In the genomic region with DNA sequence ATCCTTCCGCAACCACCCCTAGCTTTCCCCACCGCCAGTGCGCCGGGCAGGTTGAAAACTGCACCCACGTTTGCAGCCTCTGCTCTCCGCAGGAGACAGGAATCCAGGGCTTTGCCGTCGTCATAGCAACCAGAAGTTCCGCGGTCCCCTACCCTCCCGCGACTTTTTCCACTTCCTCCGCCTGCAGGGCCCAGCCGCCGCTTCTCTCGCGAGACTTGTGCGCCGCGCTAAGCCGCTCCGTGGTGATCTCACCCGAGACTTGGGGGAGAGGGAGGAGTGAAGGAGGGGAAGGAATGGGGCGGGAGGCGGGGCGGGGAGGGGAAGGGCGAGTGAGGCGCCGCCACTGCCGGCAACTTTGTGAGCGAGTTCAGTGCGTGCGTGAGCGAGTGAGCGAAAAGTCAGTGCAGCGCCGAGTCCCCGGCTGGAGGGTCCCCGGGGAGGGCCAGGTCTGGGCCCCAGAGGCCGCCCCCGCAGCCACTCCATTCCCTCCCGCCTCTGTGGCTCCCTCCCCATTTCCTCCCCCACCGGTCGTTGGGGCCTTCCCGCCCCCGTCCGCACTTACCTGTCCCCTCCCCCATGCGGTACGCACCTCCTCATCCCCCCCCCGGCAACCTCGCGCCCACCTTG, we compare ENCODE assay signal across 8 cellular contexts. TPM values are rescaled to one million over a fixed set of nuclear protein-coding genes. Genes with fewer than 3 reads are reported as not detected.
DNase-seq lines count a peak whose midpoint lies in the region; ATAC-seq and TF ChIP-seq lines count a peak whose summit lies in the region.

A gene (plus strand): TSS at position 370 of the 627 bp plus-strand sequence.

- no peaks in the 10 kb centered on the region for H3K27me3 Mint-ChIP-seq in WTC11 (ENCODE audit: low read depth)

- DNase-seq in AG04450 (ENCODE audit: low read depth, low spot score), result peak; percentile 99
- DNase-seq in NCI-H226, result peak; percentile 96
- DNase-seq in WTC11 (ENCODE audit: low spot score), result peak; percentile 98
- DNase-seq in cardiac fibroblast (ENCODE audit: low read depth in 2 of 2), result peak; percentile 99 to 100
- peak; percentile 97 for DNase-seq in iPS-NIHi7 (ENCODE audit: extremely low spot score)
- DNase-seq in smooth muscle cell of the brain vasculature (ENCODE audit: low read depth, low spot score), result peak; percentile 96

- H3K27me3 ChIP-seq in AG04450 (ENCODE audit: control insufficient read depth, insufficient read depth, low read length), result no peaks in the 10 kb centered on the region

- H3K4me1 Mint-ChIP-seq in WTC11, result peaks cover 35% of the 10 kb centered on the region

- H3K36me3 Mint-ChIP-seq in WTC11, result no peaks in the 10 kb centered on the region

- TF ChIP-seq CTCF in AG04450 (IDR thresholded peaks at IDR 0.05; ENCODE audit: low read depth, low read length) (no peak), WTC11 (IDR thresholded peaks at IDR 0.05) (no peak), cardiac fibroblast (IDR thresholded peaks at IDR 0.05; ENCODE audit: low read depth, low read length) (no peak)

- H3K4me3 ChIP-seq in AG04450 (ENCODE audit: low read depth, low read length) (peak within 1 kb of the TSS; percentile 91), cardiac fibroblast (replicated peaks in 1 of 2; ENCODE audit: low read depth in 2 of 2, low read length in 2 of 2) (peak within 1 kb of the TSS; percentile 81 to 89)

- H3K4me3 Mint-ChIP-seq in WTC11, result peak within 1 kb of the TSS; percentile 92

- POLR2A ChIA-PET in AG04450 (lab: Yijun Ruan, JAX), result interaction anchor here (0.7 to 2.6 kb wide), 5 partner anchors 19 to 317 kb away, joined by 3 to 14 read pairs (median 4); no protein-coding TSS in a partner anchor
- POLR2A ChIA-PET in WTC11 (lab: Charles Lee), result no interaction called here

- peak; percentile 79 for ATAC-seq in GM18909 (IDR thresholded peaks at IDR 0.05; ENCODE audit: poor library complexity, unreplicated experiment)
- peak; percentile 77 for ATAC-seq in HG03175 (IDR thresholded peaks at IDR 0.05; ENCODE audit: unreplicated experiment)
- ATAC-seq in WTC11, result peak; percentile 92

- H3K9me3 ChIP-seq in AG04450 (ENCODE audit: control insufficient read depth, insufficient read depth, low read length), result no peaks in the 10 kb centered on the region; the same call in 1 of the 2 replicates

- H3K9me3 Mint-ChIP-seq in WTC11, result no peaks in the 10 kb centered on the region

- peak within 1 kb of the TSS; percentile 97 for H3K27ac Mint-ChIP-seq in WTC11

- peak within 1 kb of the TSS; percentile 85 for H3K27ac ChIP-seq in AG04450 (ENCODE audit: low read depth, low read length)

- CTCF ChIA-PET in AG04450 (lab: Charles Lee), result interaction anchor here (2.0 kb wide), 1 partner anchor 154 kb away, joined by 6 read pairs; no protein-coding TSS in a partner anchor
- CTCF ChIA-PET in WTC11 (lab: Charles Lee), result interaction anchor here (0.8 to 1.0 kb wide), 2 partner anchors 14 to 154 kb away, joined by 3 read pairs; no protein-coding TSS in a partner anchor

TF ChIP-seq in WTC11, 78 proteins besides CTCF, POLR2A, EP300 and RAD21 (continues in another document):
- TF ChIP-seq, protein P1, sequence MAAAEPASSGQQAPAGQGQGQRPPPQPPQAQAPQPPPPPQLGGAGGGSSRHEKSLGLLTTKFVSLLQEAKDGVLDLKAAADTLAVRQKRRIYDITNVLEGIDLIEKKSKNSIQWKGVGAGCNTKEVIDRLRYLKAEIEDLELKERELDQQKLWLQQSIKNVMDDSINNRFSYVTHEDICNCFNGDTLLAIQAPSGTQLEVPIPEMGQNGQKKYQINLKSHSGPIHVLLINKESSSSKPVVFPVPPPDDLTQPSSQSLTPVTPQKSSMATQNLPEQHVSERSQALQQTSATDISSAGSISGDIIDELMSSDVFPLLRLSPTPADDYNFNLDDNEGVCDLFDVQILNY (CRISPR knock-in tag; IDR thresholded peaks at IDR 0.05), result 0 out of 2 replicates have a peak, but pooled peaks have one; percentile 31
- TF ChIP-seq, protein P2, sequence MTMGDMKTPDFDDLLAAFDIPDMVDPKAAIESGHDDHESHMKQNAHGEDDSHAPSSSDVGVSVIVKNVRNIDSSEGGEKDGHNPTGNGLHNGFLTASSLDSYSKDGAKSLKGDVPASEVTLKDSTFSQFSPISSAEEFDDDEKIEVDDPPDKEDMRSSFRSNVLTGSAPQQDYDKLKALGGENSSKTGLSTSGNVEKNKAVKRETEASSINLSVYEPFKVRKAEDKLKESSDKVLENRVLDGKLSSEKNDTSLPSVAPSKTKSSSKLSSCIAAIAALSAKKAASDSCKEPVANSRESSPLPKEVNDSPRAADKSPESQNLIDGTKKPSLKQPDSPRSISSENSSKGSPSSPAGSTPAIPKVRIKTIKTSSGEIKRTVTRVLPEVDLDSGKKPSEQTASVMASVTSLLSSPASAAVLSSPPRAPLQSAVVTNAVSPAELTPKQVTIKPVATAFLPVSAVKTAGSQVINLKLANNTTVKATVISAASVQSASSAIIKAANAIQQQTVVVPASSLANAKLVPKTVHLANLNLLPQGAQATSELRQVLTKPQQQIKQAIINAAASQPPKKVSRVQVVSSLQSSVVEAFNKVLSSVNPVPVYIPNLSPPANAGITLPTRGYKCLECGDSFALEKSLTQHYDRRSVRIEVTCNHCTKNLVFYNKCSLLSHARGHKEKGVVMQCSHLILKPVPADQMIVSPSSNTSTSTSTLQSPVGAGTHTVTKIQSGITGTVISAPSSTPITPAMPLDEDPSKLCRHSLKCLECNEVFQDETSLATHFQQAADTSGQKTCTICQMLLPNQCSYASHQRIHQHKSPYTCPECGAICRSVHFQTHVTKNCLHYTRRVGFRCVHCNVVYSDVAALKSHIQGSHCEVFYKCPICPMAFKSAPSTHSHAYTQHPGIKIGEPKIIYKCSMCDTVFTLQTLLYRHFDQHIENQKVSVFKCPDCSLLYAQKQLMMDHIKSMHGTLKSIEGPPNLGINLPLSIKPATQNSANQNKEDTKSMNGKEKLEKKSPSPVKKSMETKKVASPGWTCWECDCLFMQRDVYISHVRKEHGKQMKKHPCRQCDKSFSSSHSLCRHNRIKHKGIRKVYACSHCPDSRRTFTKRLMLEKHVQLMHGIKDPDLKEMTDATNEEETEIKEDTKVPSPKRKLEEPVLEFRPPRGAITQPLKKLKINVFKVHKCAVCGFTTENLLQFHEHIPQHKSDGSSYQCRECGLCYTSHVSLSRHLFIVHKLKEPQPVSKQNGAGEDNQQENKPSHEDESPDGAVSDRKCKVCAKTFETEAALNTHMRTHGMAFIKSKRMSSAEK (CRISPR knock-in tag; IDR thresholded peaks at IDR 0.05; ENCODE audit: borderline replicate concordance), result no peak
- TF ChIP-seq SP1 (CRISPR knock-in tag; conservative IDR thresholded peaks at IDR 0.05) (peak; percentile 50), ETV6 (CRISPR knock-in tag; IDR thresholded peaks at IDR 0.05) (peak; percentile 16; the same call in 1 of the 2 replicates), CBFB (CRISPR knock-in tag; IDR thresholded peaks at IDR 0.05; ENCODE audit: low read depth) (no peak), SMAD3 (CRISPR knock-in tag; IDR thresholded peaks at IDR 0.05; ENCODE audit: borderline replicate concordance) (no peak)
- TF ChIP-seq, protein P3, sequence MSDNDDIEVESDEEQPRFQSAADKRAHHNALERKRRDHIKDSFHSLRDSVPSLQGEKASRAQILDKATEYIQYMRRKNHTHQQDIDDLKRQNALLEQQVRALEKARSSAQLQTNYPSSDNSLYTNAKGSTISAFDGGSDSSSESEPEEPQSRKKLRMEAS (CRISPR knock-in tag; IDR thresholded peaks at IDR 0.05), result 0 out of 2 replicates have a peak, but pooled peaks have one; percentile 34
- TF ChIP-seq, protein P4, sequence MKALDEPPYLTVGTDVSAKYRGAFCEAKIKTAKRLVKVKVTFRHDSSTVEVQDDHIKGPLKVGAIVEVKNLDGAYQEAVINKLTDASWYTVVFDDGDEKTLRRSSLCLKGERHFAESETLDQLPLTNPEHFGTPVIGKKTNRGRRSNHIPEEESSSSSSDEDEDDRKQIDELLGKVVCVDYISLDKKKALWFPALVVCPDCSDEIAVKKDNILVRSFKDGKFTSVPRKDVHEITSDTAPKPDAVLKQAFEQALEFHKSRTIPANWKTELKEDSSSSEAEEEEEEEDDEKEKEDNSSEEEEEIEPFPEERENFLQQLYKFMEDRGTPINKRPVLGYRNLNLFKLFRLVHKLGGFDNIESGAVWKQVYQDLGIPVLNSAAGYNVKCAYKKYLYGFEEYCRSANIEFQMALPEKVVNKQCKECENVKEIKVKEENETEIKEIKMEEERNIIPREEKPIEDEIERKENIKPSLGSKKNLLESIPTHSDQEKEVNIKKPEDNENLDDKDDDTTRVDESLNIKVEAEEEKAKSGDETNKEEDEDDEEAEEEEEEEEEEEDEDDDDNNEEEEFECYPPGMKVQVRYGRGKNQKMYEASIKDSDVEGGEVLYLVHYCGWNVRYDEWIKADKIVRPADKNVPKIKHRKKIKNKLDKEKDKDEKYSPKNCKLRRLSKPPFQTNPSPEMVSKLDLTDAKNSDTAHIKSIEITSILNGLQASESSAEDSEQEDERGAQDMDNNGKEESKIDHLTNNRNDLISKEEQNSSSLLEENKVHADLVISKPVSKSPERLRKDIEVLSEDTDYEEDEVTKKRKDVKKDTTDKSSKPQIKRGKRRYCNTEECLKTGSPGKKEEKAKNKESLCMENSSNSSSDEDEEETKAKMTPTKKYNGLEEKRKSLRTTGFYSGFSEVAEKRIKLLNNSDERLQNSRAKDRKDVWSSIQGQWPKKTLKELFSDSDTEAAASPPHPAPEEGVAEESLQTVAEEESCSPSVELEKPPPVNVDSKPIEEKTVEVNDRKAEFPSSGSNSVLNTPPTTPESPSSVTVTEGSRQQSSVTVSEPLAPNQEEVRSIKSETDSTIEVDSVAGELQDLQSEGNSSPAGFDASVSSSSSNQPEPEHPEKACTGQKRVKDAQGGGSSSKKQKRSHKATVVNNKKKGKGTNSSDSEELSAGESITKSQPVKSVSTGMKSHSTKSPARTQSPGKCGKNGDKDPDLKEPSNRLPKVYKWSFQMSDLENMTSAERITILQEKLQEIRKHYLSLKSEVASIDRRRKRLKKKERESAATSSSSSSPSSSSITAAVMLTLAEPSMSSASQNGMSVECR (CRISPR knock-in tag; IDR thresholded peaks at IDR 0.05; ENCODE audit: borderline replicate concordance), result peak; percentile 52; the same call in 1 of the 2 replicates
- TF ChIP-seq, protein P5, sequence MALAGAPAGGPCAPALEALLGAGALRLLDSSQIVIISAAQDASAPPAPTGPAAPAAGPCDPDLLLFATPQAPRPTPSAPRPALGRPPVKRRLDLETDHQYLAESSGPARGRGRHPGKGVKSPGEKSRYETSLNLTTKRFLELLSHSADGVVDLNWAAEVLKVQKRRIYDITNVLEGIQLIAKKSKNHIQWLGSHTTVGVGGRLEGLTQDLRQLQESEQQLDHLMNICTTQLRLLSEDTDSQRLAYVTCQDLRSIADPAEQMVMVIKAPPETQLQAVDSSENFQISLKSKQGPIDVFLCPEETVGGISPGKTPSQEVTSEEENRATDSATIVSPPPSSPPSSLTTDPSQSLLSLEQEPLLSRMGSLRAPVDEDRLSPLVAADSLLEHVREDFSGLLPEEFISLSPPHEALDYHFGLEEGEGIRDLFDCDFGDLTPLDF (CRISPR knock-in tag; IDR thresholded peaks at IDR 0.05), result peak; percentile 44; the same call in 1 of the 2 replicates

RNA-seq across cellular contexts. Expression of the gene that starts here (rescaled TPM):
- 41.4 and 45.5 TPM in 2 replicates for polyA plus RNA-seq in AG04450 (2011; rRNA removed)
- 78.0 and 78.2 TPM in 2 replicates for polyA minus RNA-seq in AG04450 (2011; rRNA and poly(A)+ RNA removed)
- 68.3 to 76.6 TPM (median 71.0 TPM) in 3 replicates for total RNA-seq in WTC11 (2021)

Comparison
In these comparisons a context has a peak if more than half of its experiments do, and no peak if none do; other contexts are left out.
1. Peak in every context shown above with its lines: DNase-seq, ATAC-seq, H3K4me3 ChIP-seq and H3K27ac ChIP-seq.